9 cellular contexts compared by ENCODE assay signal in the genomic region with DNA sequence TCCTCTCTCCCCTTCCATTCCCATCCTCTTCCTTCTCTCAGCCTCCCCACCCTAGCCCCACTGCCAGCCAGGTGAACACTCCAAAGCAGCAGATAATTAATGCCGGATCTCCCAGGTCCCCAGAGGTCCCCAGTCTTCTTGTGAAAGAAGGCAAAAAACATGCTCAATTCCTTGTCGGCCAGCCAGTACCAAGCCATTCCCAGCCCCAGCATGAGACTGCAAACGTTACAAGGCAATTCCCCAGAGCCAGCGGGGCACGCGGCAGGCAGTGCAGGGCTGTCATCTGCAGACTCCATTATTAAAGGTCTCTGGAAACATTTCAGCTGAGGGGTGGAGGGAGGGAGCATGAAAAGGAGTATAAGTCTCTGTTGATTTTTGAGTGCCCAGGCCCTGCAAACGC.
DNase-seq lines count a peak whose midpoint lies in the region; ATAC-seq and TF ChIP-seq lines count a peak whose summit lies in the region.
"Had no signal": no experiment of that assay in that cellular context is flagged by ENCODE, and none has a peak within 500 bp of the region (broad histone marks: within the 10 kb centered on the region; RNA-seq: fewer than 3 reads in every experiment).

No MANE protein-coding gene starts in this region.

- DNase-seq in Right ventricle myocardium superior (peak; percentile 55), cardiac septum (ENCODE audit: low spot score) (no peak), colonic mucosa (no peak), NCI-H510A (lab: John Stamatoyannopoulos, UW) (no peak), activated gamma-delta T cell treated with Interleukin-2 at 50 U/mL for 16 hours (no peak)
- DNase-seq: small intestine had no signal

- H3K4me3 ChIP-seq in colonic mucosa (no peak overlapping the region), mucosa of rectum (ENCODE audit: low read length in 2 of 2) (no peak overlapping the region), urinary bladder (ENCODE audit: low read depth, low read length) (no peak overlapping the region)

- H3K27me3 ChIP-seq in colonic mucosa, result no peaks in the 10 kb centered on the region
- no peaks in the 10 kb centered on the region for H3K27me3 ChIP-seq in mucosa of rectum (ENCODE audit: control insufficient read depth in 2 of 2, insufficient read depth in 2 of 2, low read length in 2 of 2)

- H3K36me3 ChIP-seq in colonic mucosa (no peaks in the 10 kb centered on the region), mucosa of rectum (ENCODE audit: control insufficient read depth in 2 of 2, insufficient read depth in 2 of 2, low read length in 2 of 2) (no peaks in the 10 kb centered on the region), urinary bladder (ENCODE audit: insufficient read depth) (no peaks in the 10 kb centered on the region)

- H3K4me1 ChIP-seq in colonic mucosa (peaks cover 6% of the 10 kb centered on the region), mucosa of rectum (ENCODE audit: control insufficient read depth in 2 of 2, insufficient read depth in 2 of 2, low read length in 2 of 2) (peaks cover 23 to 53% of the 10 kb centered on the region in 2 donors), urinary bladder (ENCODE audit: insufficient read depth) (no peaks in the 10 kb centered on the region)

- no peaks in the 10 kb centered on the region for H3K9me3 ChIP-seq in colonic mucosa
- H3K9me3 ChIP-seq in mucosa of rectum (ENCODE audit: control insufficient read depth in 2 of 2, low read length in 2 of 2), result no peaks in the 10 kb centered on the region

- intact Hi-C loops in Right ventricle myocardium superior (cut with DNase I) (no loop called here), cardiac septum (cut with DNase I) (loop anchor here (5.0 kb wide), 2 partner anchors 36 to 89 kb away; no protein-coding TSS in a partner anchor), colonic mucosa (cut with DNase I) (no loop called here)

- 26% methylated on average over 7 of the region's 7 CpGs for WGBS in urinary bladder

- no peak for TF ChIP-seq CTCF in colonic mucosa (IDR thresholded peaks at IDR 0.05)

- H3K27ac ChIP-seq in colonic mucosa (peak overlapping the region; percentile 66), mucosa of rectum (ENCODE audit: low read depth in 2 of 2, low read length in 2 of 2) (peak overlapping the region; percentile 81 to 84), urinary bladder (ENCODE audit: low read depth) (peak overlapping the region; percentile 61)

- H3K9ac ChIP-seq in colonic mucosa (ENCODE audit: low read depth in 2 of 2, low read length in 2 of 2) (peak overlapping the region in 1 of 2 donors; percentile 4), mucosa of rectum (ENCODE audit: low read depth in 1 of 2, low read length in 2 of 2) (peak overlapping the region in 1 of 2 donors; percentile 20)

- no peak for ATAC-seq in Right ventricle myocardium superior (ENCODE audit: poor library complexity)
- ATAC-seq in GM21360 (IDR thresholded peaks at IDR 0.05; ENCODE audit: unreplicated experiment), result no peak
